In genomic region chr10:99540339-99540672, GRCh38 we compare ENCODE assay signal across 22 cellular contexts. TPM values are rescaled to one million over a fixed set of nuclear protein-coding genes. Genes with fewer than 3 reads are reported as not detected.
DNase-seq lines count a peak whose midpoint lies in the region; ATAC-seq and TF ChIP-seq lines count a peak whose summit lies in the region.
"Had no signal": no experiment of that assay in that cellular context is flagged by ENCODE, and none has a peak within 500 bp of the region (broad histone marks: within the 10 kb centered on the region; RNA-seq: fewer than 3 reads in every experiment).

No MANE protein-coding gene starts in this region.

- no peak for ATAC-seq in SK-N-SH treated with all-trans-retinoic acid at 6 μM for 48 hours
- no peak for ATAC-seq in Panc1
- ATAC-seq in GM18861 (IDR thresholded peaks at IDR 0.05; ENCODE audit: unreplicated experiment), result no peak
- ATAC-seq in HG02763 (IDR thresholded peaks at IDR 0.05; ENCODE audit: unreplicated experiment), result no peak

- POLR2A ChIA-PET in SK-N-SH (lab: Yijun Ruan, JAX), result no interaction called here
- POLR2A ChIA-PET in Panc1 (lab: Charles Lee), result no interaction called here

- no peaks in the 10 kb centered on the region for H3K9me3 ChIP-seq in SK-N-SH
- no peaks in the 10 kb centered on the region for H3K9me3 ChIP-seq in Panc1 (ENCODE audit: control insufficient read depth, insufficient read depth, low read depth, low read length)
- peaks cover 4% of the 10 kb centered on the region for H3K9me3 ChIP-seq in iPS-18c (ENCODE audit: control insufficient read depth, insufficient read depth, low read length)
- H3K9me3 ChIP-seq in spleen, result no peaks in the 10 kb centered on the region
- H3K9me3 ChIP-seq: ascending aorta had no signal

- TF ChIP-seq RAD21 in SK-N-SH (IDR thresholded peaks at IDR 0.05; ENCODE audit: low read length), result no peak

- in situ Hi-C loops in Panc1 (cut with HindIII; ENCODE audit: low pct_unique_long_range_greater_than_20kb, low sequenced_read_pairs), result no loop called here

- CTCF ChIA-PET in SK-N-SH (lab: Yijun Ruan, JAX) (interaction anchor here (1.4 kb wide), 1 partner anchor 148 kb away, joined by 6 read pairs; no protein-coding TSS in a partner anchor), Panc1 (lab: Charles Lee) (no interaction called here)

- H3K27me3 ChIP-seq in SK-N-SH (ENCODE audit: insufficient read depth) (peaks cover 91% of the 10 kb centered on the region), Panc1 (ENCODE audit: control insufficient read depth, insufficient read depth, low read length) (peaks cover 33% of the 10 kb centered on the region), spleen (replicated peaks in 1 of 7) (peaks cover 0 to 92% (median 44%) of the 10 kb centered on the region in 7 donors)

- WGBS in SK-N-SH (ENCODE audit: low lambda C conversion rate), result 20% methylated on average over 7 of the region's 30 CpGs
- 1 to 11% (median 5%) methylated on average over 25 to 30 of the region's 30 CpGs for WGBS in spleen, 5 donors

- H2AFZ ChIP-seq in SK-N-SH (ENCODE audit: low read depth), result no peak overlapping the region

- H3F3A ChIP-seq in SK-N-SH (replicated peaks; ENCODE audit: insufficient read depth), result no peaks in the 10 kb centered on the region

- no peak overlapping the region for H3K9ac ChIP-seq in SK-N-SH

- DNase-seq in SK-N-SH (peak; percentile 31), Panc1 (ENCODE audit: low read depth, low spot score) (no peak), spleen (no peak), NCI-H82 treated with DMSO at 0.1 percent for 48 hours (lab: John Stamatoyannopoulos, UW; ENCODE audit: unreplicated experiment) (no peak)
- DNase-seq: activated CD4-positive, CD25-positive, alpha-beta regulatory T cell treated with anti-CD3 and anti-CD28 coated beads, Interleukin-2, amount 50 U/mL, for 72 hours; activated gamma-delta T cell treated with Interleukin-2 at 50 U/mL for 16 hours; cortex of kidney; glutamatergic neuron; NCI-H1694; NCI-H510A; SHP77 had no signal

- BruUV-seq in Panc1 (replicated peaks; lab: Mats Ljungman, UMichigan), result no TSS peak

- no peaks in the 10 kb centered on the region for H4K20me1 ChIP-seq in SK-N-SH (ENCODE audit: insufficient read depth)

- no peak for TF ChIP-seq EP300 in SK-N-SH (IDR thresholded peaks at IDR 0.05; ENCODE audit: borderline replicate concordance in 1 of 2, low read depth in 1 of 2, low read length in 1 of 2)

- H3K4me2 ChIP-seq in SK-N-SH, result no peak overlapping the region

- intact Hi-C loops in Panc1 (cut with micrococcal nuclease; ENCODE audit: unreplicated experiment) (no loop called here), spleen (cut with DNase I; ENCODE audit: low total_unique reads) (loop anchor here (10.0 kb wide), 1 partner anchor 56 kb away; no protein-coding TSS in a partner anchor)

- no peaks in the 10 kb centered on the region for H3K9me2 ChIP-seq in SK-N-SH

- TF ChIP-seq POLR2A in spleen (IDR thresholded peaks at IDR 0.05), result no peak

- H3K4me3 ChIP-seq in SK-N-SH (ENCODE audit: low read depth in 2 of 2, low read length in 1 of 2), result no peak overlapping the region
- peak overlapping the region; percentile 34 to 38; a peak in 3 of 4 replicates for H3K4me3 ChIP-seq in Panc1 (ENCODE audit: low read depth in 2 of 2, low read length in 2 of 2)
- H3K4me3 ChIP-seq in iPS-18c (ENCODE audit: insufficient read depth, low read depth, low read length), result peak overlapping the region; percentile 28; the same call in 1 of the 2 replicates
- peak overlapping the region in 7 of 8 donors; percentile 22 to 62 (median 33) for H3K4me3 ChIP-seq in spleen
- H3K4me3 ChIP-seq: smooth muscle cell had no signal

- H3K36me3 ChIP-seq in SK-N-SH (replicated peaks in 1 of 2; ENCODE audit: control insufficient read depth in 1 of 2, insufficient read depth in 2 of 2, low read length in 1 of 2) (no peaks in the 10 kb centered on the region), Panc1 (ENCODE audit: control insufficient read depth, insufficient read depth, low read length) (no peaks in the 10 kb centered on the region), spleen (peaks cover 0 to 14% (median 0%) of the 10 kb centered on the region in 6 donors)
- H3K36me3 ChIP-seq: ascending aorta had no signal

- TF ChIP-seq CTCF in SK-N-SH (IDR thresholded peaks at IDR 0.05) (no peak), Panc1 (IDR thresholded peaks at IDR 0.05) (no peak), spleen (IDR thresholded peaks at IDR 0.05 in 8 of 11, conservative IDR thresholded peaks at IDR 0.05 in 3 of 11) (no peak)

- H3K27ac ChIP-seq in SK-N-SH (ENCODE audit: low read depth in 2 of 2, low read length in 1 of 2) (no peak overlapping the region), Panc1 (ENCODE audit: low read length) (no peak overlapping the region), spleen (peak overlapping the region in 7 of 8 donors; percentile 38 to 95 (median 54))
- H3K27ac ChIP-seq: ascending aorta had no signal

- H3K4me1 ChIP-seq in SK-N-SH (ENCODE audit: control insufficient read depth in 1 of 2, insufficient read depth in 2 of 2, low read depth in 1 of 2, low read length in 1 of 2) (no peaks in the 10 kb centered on the region; a peak in 1 of 4 replicates), Panc1 (ENCODE audit: control insufficient read depth, insufficient read depth, low read length) (peaks cover 5% of the 10 kb centered on the region; the same call in 1 of the 2 replicates), spleen (peaks cover 13 to 64% (median 48%) of the 10 kb centered on the region in 6 donors)

- H3K79me2 ChIP-seq in SK-N-SH (ENCODE audit: insufficient read depth), result no peaks in the 10 kb centered on the region

TF ChIP-seq in SK-N-SH, 30 proteins besides CTCF, POLR2A, EP300 and RAD21:
- TF ChIP-seq USF1 (IDR thresholded peaks at IDR 0.05; ENCODE audit: borderline replicate concordance, low read depth) (no peak), ELF1 (IDR thresholded peaks at IDR 0.05) (no peak), USF2 (IDR thresholded peaks at IDR 0.05; ENCODE audit: borderline replicate concordance, low read depth, low read length) (no peak), MEF2A (IDR thresholded peaks at IDR 0.05; ENCODE audit: borderline replicate concordance, low read depth) (no peak), TEAD4 (IDR thresholded peaks at IDR 0.05; ENCODE audit: borderline replicate concordance, insufficient read depth) (no peak), JUND (IDR thresholded peaks at IDR 0.05) (no peak), SIN3A (IDR thresholded peaks at IDR 0.05; ENCODE audit: borderline replicate concordance, low read depth, low read length) (no peak)
TF ChIP-seq in SK-N-SH: peak in this region for 0.

TF ChIP-seq in SK-N-SH treated with all-trans-retinoic acid at 6 μM for 48 hours, 23 proteins besides CTCF, POLR2A, EP300 and RAD21 (continues in another document):
- no peak for TF ChIP-seq CSRNP3 (CRISPR knock-in tag; IDR thresholded peaks at IDR 0.05)
- no peak for TF ChIP-seq POU6F1 (CRISPR knock-in tag; IDR thresholded peaks at IDR 0.05; ENCODE audit: borderline replicate concordance, low read depth)
- TF ChIP-seq ZFP30 (CRISPR knock-in tag; IDR thresholded peaks at IDR 0.05), result no peak
- TF ChIP-seq ZNF8 (CRISPR knock-in tag; IDR thresholded peaks at IDR 0.05), result no peak
- no peak for TF ChIP-seq PATZ1 (CRISPR knock-in tag; IDR thresholded peaks at IDR 0.05; ENCODE audit: borderline replicate concordance)
- no peak for TF ChIP-seq TCF4 (CRISPR knock-in tag; IDR thresholded peaks at IDR 0.05; ENCODE audit: borderline replicate concordance)
- TF ChIP-seq BACH2 (CRISPR knock-in tag; IDR thresholded peaks at IDR 0.05; ENCODE audit: borderline replicate concordance), result no peak

RNA-seq across cellular contexts. Expression of gene NKX2-3, which starts 7.6 kb away (rescaled TPM):
- not detected in 2 replicates for polyA plus RNA-seq in SK-N-SH (2012; rRNA removed)
- not detected in 2 replicates for polyA plus RNA-seq in SK-N-SH (2012; cell fraction: cytosol; rRNA removed)
- not detected in 2 replicates for polyA plus RNA-seq in SK-N-SH (2012; cell fraction: nucleus; rRNA removed)
- total RNA-seq in Panc1 (2021; ENCODE audit: unreplicated experiment), result 0.15 TPM
- 0.13 TPM for polyA plus RNA-seq in Panc1 (2012; ENCODE audit: insufficient read length)
- 10 to 100 TPM; 27.4 to 69.1 (median 38.7) TPM for total RNA-seq in spleen
- polyA plus RNA-seq in spleen, result 10 to 100 TPM; 10.8 to 29.3 (median 11.4) TPM
- total RNA-seq: ascending aorta; epithelial cell of proximal tubule; HT-29; osteoblast; smooth muscle cell; T-helper 2 cell treated with Interferon-gamma antibody and Interleukin-4, amounts not matched to agents 100 ng/mL and 5 ng/mL, for 36 hours had no signal
- polyA plus RNA-seq: smooth muscle cell, urinary bladder had no signal

Comparison
In these comparisons a context has a peak if more than half of its experiments do, and no peak if none do; other contexts are left out.
1. H3K27ac ChIP-seq: peak in spleen (7 of 8); none in SK-N-SH (0 of 2) and Panc1 (single experiment).
2. H3K4me3 ChIP-seq: peak in Panc1 (2 of 2), iPS-18c (single experiment) and spleen (7 of 8); none in SK-N-SH (0 of 2).
3. RNA of gene NKX2-3, which starts 7.6 kb away (total RNA-seq): 27.4 to 69.1 TPM in spleen; 0.15 TPM in Panc1 (single experiment); every median in the first group is over 10 times any median in the second.